Comparison of ENCODE assay signal across 12 cellular contexts in the genomic region with DNA sequence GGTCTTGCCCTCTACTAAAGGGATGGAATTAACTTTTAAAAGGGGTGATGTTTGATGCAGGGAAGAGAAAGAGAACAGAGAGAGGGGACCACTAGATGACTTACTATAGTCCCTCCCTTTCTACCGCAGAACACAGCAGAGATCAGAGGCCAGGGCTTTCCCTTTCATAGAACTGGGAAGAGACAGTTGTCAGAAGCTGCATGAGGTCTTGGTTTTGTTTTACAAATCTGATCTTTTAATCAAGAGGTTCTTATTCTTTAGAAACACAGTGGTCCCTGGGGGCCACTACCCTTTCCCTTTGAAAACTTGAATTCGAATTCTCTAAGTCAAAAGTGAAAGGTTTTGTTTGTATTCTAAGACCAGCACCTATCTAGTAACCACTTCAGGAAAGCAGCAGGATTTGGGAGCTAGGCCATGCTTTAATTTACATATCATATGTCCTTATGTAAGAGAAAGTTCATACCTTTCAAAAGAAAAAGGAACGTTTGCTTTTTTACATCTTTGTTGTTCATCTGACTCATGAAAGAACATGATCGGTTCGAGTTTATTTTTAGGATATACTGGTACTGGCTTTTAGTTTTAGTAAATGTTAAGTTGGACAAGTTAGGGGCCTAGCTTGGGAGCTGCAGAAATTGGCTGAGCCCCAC. TPM values are rescaled to one million over a fixed set of nuclear protein-coding genes. Genes with fewer than 3 reads are reported as not detected.
DNase-seq lines count a peak whose midpoint lies in the region; ATAC-seq, FAIRE-seq and TF ChIP-seq lines count a peak whose summit lies in the region.
"Had no signal": no experiment of that assay in that cellular context is flagged by ENCODE, and none has a peak within 500 bp of the region (broad histone marks: within the 10 kb centered on the region; RNA-seq: fewer than 3 reads in every experiment).

No MANE protein-coding gene starts in this region.

- H3K4me2 ChIP-seq in parathyroid adenoma (ENCODE audit: low read length): peak overlapping the region; percentile 26

- peak overlapping the region; percentile 37 for H3K4me3 ChIP-seq in endocrine pancreas (ENCODE audit: control insufficient read depth, insufficient read depth, low read length)
- no peak overlapping the region for H3K4me3 ChIP-seq in parathyroid adenoma (ENCODE audit: low read depth, low read length)
- H3K4me3 ChIP-seq: SK-N-MC had no signal

- TF ChIP-seq POLR2A in GM12892 (IDR thresholded peaks at IDR 0.05; ENCODE audit: low read depth, low read length): no peak

- TF ChIP-seq CTCF in parathyroid adenoma (IDR thresholded peaks at IDR 0.05): no peak

- DNase-seq in GM12892 (ENCODE audit: insufficient read length): no peak
- DNase-seq in NCI-H69 (lab: John Stamatoyannopoulos, UW): peak; percentile 61
- no peak for DNase-seq in DMS79 (lab: John Stamatoyannopoulos, UW)
- no peak for DNase-seq in activated CD8-positive, alpha-beta memory T cell treated with anti-CD3 and anti-CD28 coated beads, Interleukin-2, amount 50 U/mL, for 48 hours
- no peak for DNase-seq in SIG-M5 (lab: John Stamatoyannopoulos, UW)
- DNase-seq: H9, NCI-H1930 had no signal

- H3K27me3 ChIP-seq in endocrine pancreas (ENCODE audit: control insufficient read depth, insufficient read depth, low read length) (no peaks in the 10 kb centered on the region), parathyroid adenoma (ENCODE audit: control insufficient read depth, insufficient read depth, low read length) (no peaks in the 10 kb centered on the region)

- FAIRE-seq in GM12892 (lab: Jason Lieb, UNC): peak; percentile 5
- FAIRE-seq: colon had no signal

- H3K9me3 ChIP-seq in endocrine pancreas (ENCODE audit: control insufficient read depth, low read length): no peaks in the 10 kb centered on the region
- H3K9me3 ChIP-seq in parathyroid adenoma (ENCODE audit: control insufficient read depth, low read length): no peaks in the 10 kb centered on the region

- H3K9ac ChIP-seq in endocrine pancreas (ENCODE audit: control insufficient read depth, insufficient read depth, low read length): no peak overlapping the region
- H3K9ac ChIP-seq in parathyroid adenoma: no peak overlapping the region

- H3K27ac ChIP-seq in parathyroid adenoma: peak overlapping the region; percentile 75
- H3K27ac ChIP-seq: SK-N-MC had no signal

- H3K4me1 ChIP-seq in endocrine pancreas (ENCODE audit: control insufficient read depth, insufficient read depth, low read length) (peaks cover 7% of the 10 kb centered on the region), parathyroid adenoma (peaks cover 27% of the 10 kb centered on the region)

- no peak for ATAC-seq in GM19324 (IDR thresholded peaks at IDR 0.05; ENCODE audit: low FRiP score, unreplicated experiment)

- peaks cover 26% of the 10 kb centered on the region for H3K79me2 ChIP-seq in parathyroid adenoma

- H2AFZ ChIP-seq in parathyroid adenoma: no peak overlapping the region

- H3K36me3 ChIP-seq in endocrine pancreas (ENCODE audit: control insufficient read depth, insufficient read depth, low read length): no peaks in the 10 kb centered on the region
- no peaks in the 10 kb centered on the region for H3K36me3 ChIP-seq in parathyroid adenoma (ENCODE audit: control insufficient read depth, insufficient read depth, low read length)

RNA-seq across cellular contexts. Expression of gene FBXL14, which starts 6.3 kb away (rescaled TPM):
- polyA plus RNA-seq in GM12892 (2012; ENCODE audit: missing spikeins): 2.9 TPM

RNA-seq across cellular contexts. Expression of gene WNT5B, which starts 41.0 kb away (rescaled TPM):
- 5.2 TPM for polyA plus RNA-seq in GM12892 (2012; ENCODE audit: missing spikeins)
